10 cellular contexts compared by ENCODE assay signal in genomic region chr17:67770539-67770938, GRCh38.
"Had no signal": no experiment of that assay in that cellular context is flagged by ENCODE, and none has a peak within 500 bp of the region (broad histone marks: within the 10 kb centered on the region; RNA-seq: fewer than 3 reads in every experiment).

No MANE protein-coding gene starts in this region.

- H3K9ac ChIP-seq: GM23248 had no signal

- H3K36me3 Mint-ChIP-seq: IgD-negative memory B cell had no signal

- H3K4me3 ChIP-seq: GM23248, HAP-1 had no signal

- H3K27ac Mint-ChIP-seq: HFFc6, IgD-negative memory B cell had no signal

- H3K27ac ChIP-seq: GM23248, HL-60 had no signal

- H3K27me3 Mint-ChIP-seq: IgD-negative memory B cell had no signal

- H2AFZ ChIP-seq: GM23248 had no signal

- FAIRE-seq: HepG2 had no signal

- DNase-seq: GM23248, GOT3, H7, HFFc6, KBM-7 had no signal

- ATAC-seq: HCT116, HepG2 had no signal

- H3K4me3 Mint-ChIP-seq: HFFc6, IgD-negative memory B cell had no signal

- H3K4me1 ChIP-seq: HAP-1 had no signal

- H3K9me3 Mint-ChIP-seq: HFFc6, IgD-negative memory B cell had no signal

- H3K9me3 ChIP-seq: HAP-1 had no signal

- H3K36me3 ChIP-seq: HAP-1 had no signal
